In genomic region chr9:126860757-126861466, GRCh38 we compare ENCODE assay signal across 8 cellular contexts. TPM values are rescaled to one million over a fixed set of nuclear protein-coding genes. Genes with fewer than 3 reads are reported as not detected.
DNase-seq lines count a peak whose midpoint lies in the region; ATAC-seq and TF ChIP-seq lines count a peak whose summit lies in the region.

No MANE protein-coding gene starts in this region.

- H3K27me3 ChIP-seq in HUES6 (ENCODE audit: control insufficient read depth, insufficient read depth, low read length) = no peaks in the 10 kb centered on the region

- H3K36me3 Mint-ChIP-seq in Calu3 (ENCODE audit: insufficient read depth, unreplicated experiment) (peaks cover 21% of the 10 kb centered on the region), osteocyte (ENCODE audit: unreplicated experiment) (peaks cover 8% of the 10 kb centered on the region)

- intact Hi-C loops in Calu3 (cut with micrococcal nuclease; ENCODE audit: unreplicated experiment) = no loop called here

- CTCF ChIA-PET in Calu3 (lab: Charles Lee) = interaction anchor here (0.6 to 1.1 kb wide), 2 partner anchors 13 to 17 kb away, joined by 3 to 6 read pairs; no protein-coding TSS in a partner anchor

- H3K4me3 ChIP-seq in HUES6 (ENCODE audit: low read depth, low read length) (peak overlapping the region; percentile 93), fibroblast of villous mesenchyme (ENCODE audit: low read depth, low read length) (peak overlapping the region; percentile 81)

- no peaks in the 10 kb centered on the region for H3K27me3 Mint-ChIP-seq in Calu3 (ENCODE audit: unreplicated experiment)
- peaks cover 22% of the 10 kb centered on the region for H3K27me3 Mint-ChIP-seq in osteocyte (ENCODE audit: unreplicated experiment)

- peak overlapping the region; percentile 71; the same call in 1 of the 2 replicates for H3K27ac ChIP-seq in HUES6 (ENCODE audit: low read depth, low read length)

- peak overlapping the region; percentile 66 for H3K9ac ChIP-seq in HUES6 (ENCODE audit: low read length)

- H3K36me3 ChIP-seq in HUES6 (ENCODE audit: control insufficient read depth, insufficient read depth, low read length) = peaks cover 13% of the 10 kb centered on the region

- peak; percentile 16 for ATAC-seq in GM21526 (IDR thresholded peaks at IDR 0.05; ENCODE audit: low FRiP score, unreplicated experiment)

- H3K4me1 Mint-ChIP-seq in Calu3 (ENCODE audit: low read depth, unreplicated experiment) (peaks cover 20% of the 10 kb centered on the region), osteocyte (ENCODE audit: unreplicated experiment) (peaks cover 21% of the 10 kb centered on the region)

- peak overlapping the region; percentile 71 for H3K4me3 Mint-ChIP-seq in Calu3 (ENCODE audit: low read depth, unreplicated experiment)
- peak overlapping the region; percentile 86 for H3K4me3 Mint-ChIP-seq in osteocyte (ENCODE audit: unreplicated experiment)

- H3K27ac Mint-ChIP-seq in Calu3 (ENCODE audit: unreplicated experiment) (no peak overlapping the region), osteocyte (ENCODE audit: unreplicated experiment) (peak overlapping the region; percentile 75)

- TF ChIP-seq CTCF in Calu3 (IDR thresholded peaks at IDR 0.05; ENCODE audit: unreplicated experiment) (no peak), fibroblast of villous mesenchyme (IDR thresholded peaks at IDR 0.05; ENCODE audit: insufficient read depth, low read depth, low read length) (no peak), osteocyte (IDR thresholded peaks at IDR 0.05) (no peak)

- no peaks in the 10 kb centered on the region for H3K9me3 Mint-ChIP-seq in Calu3 (ENCODE audit: low read depth, unreplicated experiment)
- H3K9me3 Mint-ChIP-seq in osteocyte (ENCODE audit: unreplicated experiment) = no peaks in the 10 kb centered on the region

- no TSS peak for BruUV-seq in Calu3 (replicated peaks; lab: Mats Ljungman, UMichigan)

- DNase-seq in Calu3 (peak; percentile 36), fibroblast of villous mesenchyme (ENCODE audit: low read depth) (peak; percentile 30), osteocyte (ENCODE audit: extremely low spot score, unreplicated experiment) (peak; percentile 81), SHP77 treated with DMSO at 0.1 percent for 48 hours (lab: John Stamatoyannopoulos, UW) (no peak), NCI-H1694 treated with DMSO at 0.1 percent for 48 hours (lab: John Stamatoyannopoulos, UW) (no peak)
- DNase-seq in activated CD8-positive, alpha-beta memory T cell treated with anti-CD3 and anti-CD28 coated beads, Interleukin-2, amount 50 U/mL, for 48 hours = peak; percentile 64

- H3K4me1 ChIP-seq in HUES6 (ENCODE audit: control insufficient read depth, insufficient read depth, low read length) = peaks cover 21% of the 10 kb centered on the region

- no peaks in the 10 kb centered on the region for H3K9me3 ChIP-seq in HUES6 (ENCODE audit: control insufficient read depth, insufficient read depth, low read depth, low read length)

RNA-seq across cellular contexts. Expression of gene ZBTB34, which starts 0.5 kb away (rescaled TPM):
- total RNA-seq in Calu3 (2022) (6.7 TPM in 2 replicates), fibroblast of villous mesenchyme (6.9 and 8.1 TPM in 2 replicates), osteocyte (13.9 and 14.0 TPM in 2 replicates)

RNA-seq across cellular contexts. Expression of gene RALGPS1, which starts 53.7 kb away (rescaled TPM):
- 8.3 and 9.4 TPM in 2 replicates for total RNA-seq in Calu3 (2022)
- total RNA-seq in fibroblast of villous mesenchyme = 1.6 and 2.6 TPM in 2 replicates
- 8.7 and 9.9 TPM in 2 replicates for total RNA-seq in osteocyte

RNA-seq across cellular contexts. Expression of gene ZBTB43, which starts 56.1 kb away (rescaled TPM):
- 11.9 and 13.6 TPM in 2 replicates for total RNA-seq in Calu3 (2022)
- total RNA-seq in fibroblast of villous mesenchyme = 9.0 and 13.0 TPM in 2 replicates
- 17.1 and 20.3 TPM in 2 replicates for total RNA-seq in osteocyte

Comparison
In these comparisons a context has a peak if more than half of its experiments do, and no peak if none do; other contexts are left out.
1. DNase-seq: peak in Calu3 (single experiment), activated CD8-positive, alpha-beta memory T cell treated with anti-CD3 and anti-CD28 coated beads, Interleukin-2, amount 50 U/mL, for 48 hours (single experiment), fibroblast of villous mesenchyme (single experiment) and osteocyte (single experiment); none in SHP77 treated with DMSO at 0.1 percent for 48 hours (single experiment) and NCI-H1694 treated with DMSO at 0.1 percent for 48 hours (single experiment).